In genomic region chr19:27793128-27793643, GRCh38 we compare ENCODE assay signal across 8 cellular contexts.
DNase-seq lines count a peak whose midpoint lies in the region; ATAC-seq and TF ChIP-seq lines count a peak whose summit lies in the region.

No MANE protein-coding gene starts in this region.

- H3K27me3 ChIP-seq in BJ (ENCODE audit: control insufficient read depth, insufficient read depth, low read length) (no peaks in the 10 kb centered on the region), ectodermal cell (ENCODE audit: control insufficient read depth, insufficient read depth, low read length, poor library complexity, severe bottlenecking) (no peaks in the 10 kb centered on the region)

- no peaks in the 10 kb centered on the region for H3K27me3 Mint-ChIP-seq in memory B cell

- POLR2A ChIA-PET in BJ (lab: Charles Lee): no interaction called here

- peaks cover 8% of the 10 kb centered on the region for H3K4me1 ChIP-seq in ectodermal cell (ENCODE audit: control insufficient read depth, insufficient read depth, low read length)

- peak; percentile 63 for ATAC-seq in GM19043 (IDR thresholded peaks at IDR 0.05; ENCODE audit: low read depth, unreplicated experiment)
- peak; percentile 68 for ATAC-seq in HG03280 (IDR thresholded peaks at IDR 0.05; ENCODE audit: unreplicated experiment)
- peak; percentile 74 to 80 for ATAC-seq in activated CD4-positive, CD25-positive, alpha-beta regulatory T cell treated with anti-CD3 and anti-CD28 coated beads, Interleukin-2, amount 50 U/mL, for 24 hours
- ATAC-seq in memory B cell (ENCODE audit: low read depth): peak; percentile 65

- 0% methylated on average over 20 of the region's 20 CpGs for WGBS in ectodermal cell, 2 experiments

- H3K9me3 ChIP-seq in ectodermal cell (ENCODE audit: control insufficient read depth, low read length): no peaks in the 10 kb centered on the region

- TF ChIP-seq CTCF in BJ (IDR thresholded peaks at IDR 0.05; ENCODE audit: insufficient read depth, low read depth, low read length): no peak

- H3K4me3 ChIP-seq in BJ (ENCODE audit: low read depth, low read length) (peak overlapping the region; percentile 61), ectodermal cell (ENCODE audit: insufficient read depth, low read depth, low read length) (peak overlapping the region; percentile 91)

- H3K27ac ChIP-seq in ectodermal cell (ENCODE audit: insufficient read depth, low read depth, low read length, poor library complexity, severe bottlenecking): peak overlapping the region; percentile 88

- H3K36me3 Mint-ChIP-seq in memory B cell: peaks cover 6% of the 10 kb centered on the region

- peak overlapping the region; percentile 84 for H3K27ac Mint-ChIP-seq in memory B cell

- peak overlapping the region; percentile 95 for H3K4me3 Mint-ChIP-seq in memory B cell

- H3K9me3 Mint-ChIP-seq in memory B cell: no peaks in the 10 kb centered on the region

- peaks cover 4% of the 10 kb centered on the region; the same call in 1 of the 2 replicates for H3K36me3 ChIP-seq in BJ (ENCODE audit: control insufficient read depth, insufficient read depth, low read length)
- no peaks in the 10 kb centered on the region for H3K36me3 ChIP-seq in ectodermal cell (ENCODE audit: control insufficient read depth, insufficient read depth, low read length)

- peaks cover 16% of the 10 kb centered on the region for H3K4me1 Mint-ChIP-seq in memory B cell

- CTCF ChIA-PET in BJ (lab: Yijun Ruan, JAX): no interaction called here

- DNase-seq in BJ (ENCODE audit: low read depth) (no peak), NCI-H2227 treated with DMSO at 0.1 percent for 48 hours (lab: John Stamatoyannopoulos, UW) (peak; percentile 99), memory B cell (ENCODE audit: low spot score in 2 of 2) (peak in 1 of 2 donors; percentile 43)
- DNase-seq in stimulated activated CD8-positive, alpha-beta memory T cell treated with anti-CD3 and anti-CD28 coated beads, Interleukin-4, amount 100 ng/mL, for 4 hours (ENCODE audit: low read depth in 2 of 2, low spot score in 1 of 2): peak; percentile 35 to 44
